ENCODE assay signal across 27 cellular contexts in genomic region chr22:19798825-19799224, GRCh38. TPM values are rescaled to one million over a fixed set of nuclear protein-coding genes. Genes with fewer than 3 reads are reported as not detected.
DNase-seq lines count a peak whose midpoint lies in the region; ATAC-seq and TF ChIP-seq lines count a peak whose summit lies in the region.
"Had no signal": no experiment of that assay in that cellular context is flagged by ENCODE, and none has a peak within 500 bp of the region (broad histone marks: within the 10 kb centered on the region; RNA-seq: fewer than 3 reads in every experiment).

No MANE protein-coding gene starts in this region.

- in situ Hi-C loops in IMR-90 (cut with MboI; ENCODE audit: low sequenced_read_pairs) (no loop called here), gastrocnemius medialis (cut with MboI; ENCODE audit: low sequenced_read_pairs in 4 of 4) (no loop called here)

- H3K56ac ChIP-seq in IMR-90 (ENCODE audit: extremely low read depth, insufficient read depth, low read length) = no peak overlapping the region

- no peak for TF ChIP-seq RAD21 in IMR-90 (IDR thresholded peaks at IDR 0.05; ENCODE audit: low read length)

- no peak overlapping the region for H4K8ac ChIP-seq in IMR-90 (ENCODE audit: low read depth in 2 of 2, low read length in 2 of 2)

- H3K27me3 ChIP-seq in BE2C (no peaks in the 10 kb centered on the region), IMR-90 (ENCODE audit: control insufficient read depth, insufficient read depth, low read length) (no peaks in the 10 kb centered on the region), gastrocnemius medialis (no peaks in the 10 kb centered on the region)
- H3K27me3 ChIP-seq: neutrophil, SJCRH30 had no signal

- WGBS in IMR-90 (ENCODE audit: extremely low coverage in 2 of 2, insufficient read length in 1 of 2), 2 experiments = no CpG with 5 or more reads among the region's 8 CpGs

- H4K91ac ChIP-seq in IMR-90 (ENCODE audit: insufficient read depth, low read depth, low read length) = no peak overlapping the region

- 0 out of 2 replicates have a peak overlapping the region, but pooled peaks have one; percentile 1 for H2BK120ac ChIP-seq in IMR-90 (ENCODE audit: low read depth, low read length)

- 0 out of 2 replicates have a peak overlapping the region, but pooled peaks have one; percentile 12 for H2AK5ac ChIP-seq in IMR-90 (ENCODE audit: low read depth, low read length)

- H3K36me3 ChIP-seq in BE2C = no peaks in the 10 kb centered on the region
- no peaks in the 10 kb centered on the region for H3K36me3 ChIP-seq in IMR-90 (ENCODE audit: control insufficient read depth, insufficient read depth, low read length)
- H3K36me3 ChIP-seq in gastrocnemius medialis = no peaks in the 10 kb centered on the region
- H3K36me3 ChIP-seq: neutrophil, prostate gland, SJCRH30 had no signal

- TF ChIP-seq CTCF in BE2C (IDR thresholded peaks at IDR 0.05; ENCODE audit: low read depth, low read length) = no peak
- no peak for TF ChIP-seq CTCF in IMR-90 (conservative IDR thresholded peaks at IDR 0.05; ENCODE audit: low read depth, low read length)
- TF ChIP-seq CTCF in glutamatergic neuron (IDR thresholded peaks at IDR 0.05; ENCODE audit: partially characterized antibody, unreplicated experiment) = no peak
- no peak for TF ChIP-seq CTCF in gastrocnemius medialis (IDR thresholded peaks at IDR 0.05 in 4 of 5, conservative IDR thresholded peaks at IDR 0.05 in 1 of 5)

- BruUV-seq in IMR-90 (replicated peaks; lab: Mats Ljungman, UMichigan) = no TSS peak

- H3K9me1 ChIP-seq in IMR-90 (ENCODE audit: insufficient read depth, low read length) = peaks cover 6% of the 10 kb centered on the region

- H3K4me3 Mint-ChIP-seq in glutamatergic neuron (ENCODE audit: unreplicated experiment) = no peak overlapping the region
- H3K4me3 Mint-ChIP-seq: activated naive CD4-positive, alpha-beta T cell treated with anti-CD3 and anti-CD28 coated beads for 36 hours; CD8-positive, alpha-beta memory T cell; stimulated activated effector memory CD8-positive, alpha-beta T cell treated with anti-CD3 and anti-CD28 coated beads, Interleukin-12 subunit alpha, Interleukin-12 subunit beta, amount 100 ng/mL, for 72 hours had no signal

- peaks cover 5% of the 10 kb centered on the region for H3K9me3 Mint-ChIP-seq in glutamatergic neuron (ENCODE audit: unreplicated experiment)
- H3K9me3 Mint-ChIP-seq: activated naive CD4-positive, alpha-beta T cell treated with anti-CD3 and anti-CD28 coated beads for 36 hours had no signal

- peak overlapping the region; percentile 14; the same call in 1 of the 2 replicates for H3K4ac ChIP-seq in IMR-90 (ENCODE audit: low read depth, low read length)

- H4K20me1 ChIP-seq in IMR-90 (ENCODE audit: insufficient read depth, low read length) = no peaks in the 10 kb centered on the region

- H3K14ac ChIP-seq in IMR-90 (replicated peaks; ENCODE audit: low read depth, low read length) = no peak overlapping the region

- dilution Hi-C loops in IMR-90 (cut with HindIII; ENCODE audit: low sequenced_read_pairs, unreplicated experiment) = no loop called here

- no peak overlapping the region for H2BK5ac ChIP-seq in IMR-90 (ENCODE audit: low read depth, low read length, poor library complexity, severe bottlenecking)

- no peak overlapping the region for H2AK9ac ChIP-seq in IMR-90 (replicated peaks; ENCODE audit: low read depth, low read length, poor library complexity)

- no peak overlapping the region for H3K27ac Mint-ChIP-seq in glutamatergic neuron (ENCODE audit: unreplicated experiment)
- H3K27ac Mint-ChIP-seq: activated naive CD4-positive, alpha-beta T cell treated with anti-CD3 and anti-CD28 coated beads for 36 hours; stimulated activated effector memory CD8-positive, alpha-beta T cell treated with anti-CD3 and anti-CD28 coated beads, Interleukin-12 subunit alpha, Interleukin-12 subunit beta, amount 100 ng/mL, for 72 hours had no signal

- intact Hi-C loops in IMR-90 (cut with micrococcal nuclease) (no loop called here), gastrocnemius medialis (cut with DNase I; ENCODE audit: low total_unique reads) (no loop called here)

- H3K27me3 Mint-ChIP-seq in glutamatergic neuron (ENCODE audit: unreplicated experiment) = peaks cover 7% of the 10 kb centered on the region
- H3K27me3 Mint-ChIP-seq: CD8-positive, alpha-beta memory T cell had no signal

- no peak overlapping the region for H2BK20ac ChIP-seq in IMR-90 (ENCODE audit: low read depth, low read length)

- POLR2A ChIA-PET in IMR-90 (lab: Charles Lee; ENCODE audit: unreplicated experiment) = no interaction called here

- DNase-seq in BE2C (peak; percentile 17), IMR-90 (no peak), glutamatergic neuron (peak; percentile 48), gastrocnemius medialis (no peak), activated gamma-delta T cell treated with Interleukin-2 at 50 U/mL for 16 hours (no peak), SKM-1 treated with dmso at 0.1 percent for 144 hours (lab: John Stamatoyannopoulos, UW; ENCODE audit: unreplicated experiment) (no peak)
- DNase-seq in effector CD8-positive, alpha-beta T cell (lab: John Stamatoyannopoulos, UW) = no peak
- DNase-seq: activated CD4-positive, alpha-beta T cell treated with anti-CD3 and anti-CD28 coated beads for 48 hours; activated naive CD4-positive, alpha-beta T cell treated with anti-CD3 and anti-CD28 coated beads for 36 hours; activated T-cell treated with anti-CD3 and anti-CD28 coated beads, Interleukin-2, amount 50 U/mL, for 48 hours; CD8-positive, alpha-beta memory T cell; DMS53; foreskin melanocyte; hypothalamus; Karpas-422; MV-4-11; NCI-H146; NCI-H510A treated with DMSO at 0.1 percent for 48 hours; SJCRH30; stimulated activated CD4-positive, alpha-beta T cell treated with anti-CD3 and anti-CD28 coated beads, Interleukin-2, amount 100 ng/mL, for 48 hours; T-helper 2 cell had no signal

- no peak for TF ChIP-seq POLR2A in IMR-90 (IDR thresholded peaks at IDR 0.05; ENCODE audit: low read depth, low read length)
- no peak for TF ChIP-seq POLR2A in gastrocnemius medialis (IDR thresholded peaks at IDR 0.05)

- H2BK15ac ChIP-seq in IMR-90 (ENCODE audit: low read depth, low read length) = no peak overlapping the region

- CTCF ChIA-PET in IMR-90 (lab: Yijun Ruan, JAX) = no interaction called here

- no peak overlapping the region for H3K18ac ChIP-seq in IMR-90 (ENCODE audit: low read depth, low read length)

- H3K23ac ChIP-seq in IMR-90 (ENCODE audit: low read depth, low read length) = no peak overlapping the region

- peaks cover 9% of the 10 kb centered on the region for H3K36me3 Mint-ChIP-seq in glutamatergic neuron (ENCODE audit: unreplicated experiment)

- no peak overlapping the region for H3K27ac ChIP-seq in IMR-90 (ENCODE audit: insufficient read depth, low read length)
- peak overlapping the region in 3 of 4 donors; percentile 52 to 74 (median 64) for H3K27ac ChIP-seq in gastrocnemius medialis
- H3K27ac ChIP-seq: coronary artery, neutrophil, prostate gland, SJCRH30 had no signal

- H3K4me1 ChIP-seq in BE2C (peaks cover 14% of the 10 kb centered on the region), IMR-90 (ENCODE audit: control insufficient read depth, insufficient read depth, low read length) (peaks cover 11% of the 10 kb centered on the region), gastrocnemius medialis (peaks cover 17 to 21% of the 10 kb centered on the region in 2 donors)
- H3K4me1 ChIP-seq: prostate gland, SJCRH30 had no signal

- H4K5ac ChIP-seq in IMR-90 (ENCODE audit: low read depth, low read length) = no peak overlapping the region

- peaks cover 22% of the 10 kb centered on the region for H3K4me1 Mint-ChIP-seq in glutamatergic neuron (ENCODE audit: low read depth, unreplicated experiment)
- H3K4me1 Mint-ChIP-seq: CD8-positive, alpha-beta memory T cell; stimulated activated effector memory CD8-positive, alpha-beta T cell treated with anti-CD3 and anti-CD28 coated beads, Interleukin-12 subunit alpha, Interleukin-12 subunit beta, amount 100 ng/mL, for 72 hours had no signal

- no peak overlapping the region for H3K9ac ChIP-seq in IMR-90 (ENCODE audit: low read depth, low read length)

- H2AFZ ChIP-seq in IMR-90 (replicated peaks; ENCODE audit: low read length, poor library complexity) = no peak overlapping the region

- ATAC-seq in IMR-90 (ENCODE audit: low read depth) (no peak; the same call in 1 of the 2 replicates), gastrocnemius medialis (peak in 1 of 2 donors; percentile 37)
- ATAC-seq: esophagus mucosa; stimulated activated effector memory CD8-positive, alpha-beta T cell treated with anti-CD3 and anti-CD28 coated beads, Interleukin-12 subunit alpha, Interleukin-12 subunit beta, amount 100 ng/mL, for 72 hours had no signal

- H3K4me2 ChIP-seq in IMR-90 (ENCODE audit: low read depth, low read length) = no peak overlapping the region

- H3K9me3 ChIP-seq in BE2C (no peaks in the 10 kb centered on the region), IMR-90 (ENCODE audit: control insufficient read depth, insufficient read depth, low read length) (no peaks in the 10 kb centered on the region), gastrocnemius medialis (no peaks in the 10 kb centered on the region)
- H3K9me3 ChIP-seq: neutrophil, prostate gland, SJCRH30 had no signal

- H3K79me1 ChIP-seq in IMR-90 (ENCODE audit: low read depth in 1 of 2, low read length in 2 of 2) = no peaks in the 10 kb centered on the region

- H3K4me3 ChIP-seq in BE2C (ENCODE audit: low read depth, low read length) = no peak overlapping the region
- H3K4me3 ChIP-seq in IMR-90 (ENCODE audit: insufficient read depth, low read depth, low read length) = no peak overlapping the region
- no peak overlapping the region for H3K4me3 ChIP-seq in gastrocnemius medialis
- H3K4me3 ChIP-seq: coronary artery, prostate gland, SJCRH30 had no signal

RNA-seq across cellular contexts. Expression of gene TBX1, which starts 38.2 kb away (rescaled TPM):
- not detected for polyA plus RNA-seq in BE2C (2012; ENCODE audit: insufficient read depth, insufficient read length, low read depth)
- not detected in 2 replicates for total RNA-seq in IMR-90 (2012; rRNA removed)
- polyA plus RNA-seq in IMR-90 (2012; rRNA removed) = 0.03 and 0.13 TPM in 2 replicates
- 0.03 TPM in 1 of 2 replicates, not detected in the other for polyA plus RNA-seq in IMR-90 (2012; cell fraction: cytosol; rRNA removed)
- polyA plus RNA-seq in IMR-90 (2012; cell fraction: nucleus; rRNA removed; ENCODE audit: low replicate concordance) = 0.08 and 0.36 TPM in 2 replicates
- 2.4 TPM for total RNA-seq in glutamatergic neuron (ENCODE audit: unreplicated experiment)
- total RNA-seq in gastrocnemius medialis = 10 to 100 TPM; 27.9 to 38.9 (median 36.3) TPM
- total RNA-seq: activated naive CD4-positive, alpha-beta T cell treated with anti-CD3 and anti-CD28 coated beads for 36 hours; CD8-positive, alpha-beta memory T cell; temporal lobe had no signal
- polyA plus RNA-seq: CD8-positive, alpha-beta memory T cell had no signal

RNA-seq across cellular contexts. Expression of gene GNB1L, which starts 55.8 kb away (rescaled TPM):
- polyA plus RNA-seq in BE2C (2012; ENCODE audit: insufficient read depth, insufficient read length, low read depth) = 3.2 TPM
- 1.7 and 2.5 TPM in 2 replicates for total RNA-seq in IMR-90 (2012; rRNA removed)
- 4.4 and 5.5 TPM in 2 replicates for polyA plus RNA-seq in IMR-90 (2012; rRNA removed)
- polyA plus RNA-seq in IMR-90 (2012; cell fraction: cytosol; rRNA removed) = 5.3 and 8.3 TPM in 2 replicates
- 3.5 and 12.3 TPM in 2 replicates for polyA plus RNA-seq in IMR-90 (2012; cell fraction: nucleus; rRNA removed; ENCODE audit: low replicate concordance)
- 5.0 TPM for total RNA-seq in glutamatergic neuron (ENCODE audit: unreplicated experiment)
- 1 to 10 TPM; 4.4 to 9.6 (median 6.7) TPM for total RNA-seq in gastrocnemius medialis

RNA-seq across cellular contexts. Expression of gene RTL10, which starts 55.8 kb away (rescaled TPM):
- polyA plus RNA-seq in BE2C (2012; ENCODE audit: insufficient read depth, insufficient read length, low read depth) = 49.7 TPM
- total RNA-seq in IMR-90 (2012; rRNA removed) (8.6 TPM in 2 replicates), glutamatergic neuron (ENCODE audit: unreplicated experiment) (12.1 TPM), gastrocnemius medialis (10 to 100 TPM in 1 of 4 donors, 1 to 10 TPM in 3; 3.5 to 12.8 (median 5.0) TPM)
- 12.1 and 14.0 TPM in 2 replicates for polyA plus RNA-seq in IMR-90 (2012; rRNA removed)
- 8.4 and 9.2 TPM in 2 replicates for polyA plus RNA-seq in IMR-90 (2012; cell fraction: cytosol; rRNA removed)
- 24.4 and 41.2 TPM in 2 replicates for polyA plus RNA-seq in IMR-90 (2012; cell fraction: nucleus; rRNA removed; ENCODE audit: low replicate concordance)

Comparison
In these comparisons a context has a peak if more than half of its experiments do, and no peak if none do; other contexts are left out.
1. DNase-seq: peak in BE2C (single experiment) and glutamatergic neuron (single experiment); none in IMR-90 (single experiment), gastrocnemius medialis (0 of 2), effector CD8-positive, alpha-beta T cell (single experiment), activated gamma-delta T cell treated with Interleukin-2 at 50 U/mL for 16 hours (single experiment) and SKM-1 treated with dmso at 0.1 percent for 144 hours (single experiment).